In genomic region chr15:59205839-59206622, GRCh38 we compare ENCODE assay signal across 29 cellular contexts. TPM values are rescaled to one million over a fixed set of nuclear protein-coding genes. Genes with fewer than 3 reads are reported as not detected.
"Had no signal": no experiment of that assay in that cellular context is flagged by ENCODE, and none has a peak within 500 bp of the region (broad histone marks: within the 10 kb centered on the region; RNA-seq: fewer than 3 reads in every experiment).

No MANE protein-coding gene starts in this region.

- H3K4me3 ChIP-seq: coronary artery, heart right ventricle, spleen, suprapubic skin, thyroid gland had no signal

- H3K27me3 ChIP-seq: heart right ventricle, spleen, suprapubic skin, thyroid gland had no signal

- DNase-seq: effector CD4-positive, alpha-beta T cell; endodermal cell; heart right ventricle; islet precursor cell; mammary epithelial cell; naive thymus-derived CD4-positive, alpha-beta T cell; nephron progenitor cell; spleen; stimulated activated CD4-positive, alpha-beta T cell treated with anti-CD3 and anti-CD28 coated beads, Interleukin-15, amount 100 ng/mL, for 24 hours; stimulated activated CD4-positive, alpha-beta T cell treated with anti-CD3 and anti-CD28 coated beads, Interleukin-1b, Interleukin-23, amount 100 ng/mL, for 48 hours; stimulated activated CD4-positive, alpha-beta T cell treated with anti-CD3 and anti-CD28 coated beads, Interleukin-4, amount 100 ng/mL, for 24 hours; stimulated activated naive CD4-positive, alpha-beta T cell; thyroid gland had no signal

- H3K27ac ChIP-seq: coronary artery, heart right ventricle, spleen, suprapubic skin, thyroid gland had no signal

- ATAC-seq: heart right ventricle; left lobe of liver; naive thymus-derived CD4-positive, alpha-beta T cell; sciatic nerve had no signal

- H3K4me1 ChIP-seq: heart right ventricle, thyroid gland had no signal

- H3K9me3 ChIP-seq: heart right ventricle, spleen, suprapubic skin, thyroid gland had no signal

- FAIRE-seq: frontal cortex, urothelium cell line had no signal

RNA-seq across cellular contexts. Expression of gene LDHAL6B, which starts 0.6 kb away (rescaled TPM):
- total RNA-seq: dermis microvascular lymphatic vessel endothelial cell; endodermal cell; fibroblast of lung; frontal cortex; glomerular endothelial cell; heart right ventricle; left lobe of liver; lower leg skin; mammary epithelial cell; mesenteric fat pad; mononuclear cell; naive thymus-derived CD4-positive, alpha-beta T cell; omental fat pad; pulmonary artery endothelial cell; sciatic nerve; skeletal muscle tissue; spleen; suprapubic skin had no signal
- polyA plus RNA-seq: esophagus; fibroblast of lung; heart right ventricle; mammary epithelial cell; naive thymus-derived CD4-positive, alpha-beta T cell had no signal
